ENCODE assay signal across 1 cellular context in the genomic region with DNA sequence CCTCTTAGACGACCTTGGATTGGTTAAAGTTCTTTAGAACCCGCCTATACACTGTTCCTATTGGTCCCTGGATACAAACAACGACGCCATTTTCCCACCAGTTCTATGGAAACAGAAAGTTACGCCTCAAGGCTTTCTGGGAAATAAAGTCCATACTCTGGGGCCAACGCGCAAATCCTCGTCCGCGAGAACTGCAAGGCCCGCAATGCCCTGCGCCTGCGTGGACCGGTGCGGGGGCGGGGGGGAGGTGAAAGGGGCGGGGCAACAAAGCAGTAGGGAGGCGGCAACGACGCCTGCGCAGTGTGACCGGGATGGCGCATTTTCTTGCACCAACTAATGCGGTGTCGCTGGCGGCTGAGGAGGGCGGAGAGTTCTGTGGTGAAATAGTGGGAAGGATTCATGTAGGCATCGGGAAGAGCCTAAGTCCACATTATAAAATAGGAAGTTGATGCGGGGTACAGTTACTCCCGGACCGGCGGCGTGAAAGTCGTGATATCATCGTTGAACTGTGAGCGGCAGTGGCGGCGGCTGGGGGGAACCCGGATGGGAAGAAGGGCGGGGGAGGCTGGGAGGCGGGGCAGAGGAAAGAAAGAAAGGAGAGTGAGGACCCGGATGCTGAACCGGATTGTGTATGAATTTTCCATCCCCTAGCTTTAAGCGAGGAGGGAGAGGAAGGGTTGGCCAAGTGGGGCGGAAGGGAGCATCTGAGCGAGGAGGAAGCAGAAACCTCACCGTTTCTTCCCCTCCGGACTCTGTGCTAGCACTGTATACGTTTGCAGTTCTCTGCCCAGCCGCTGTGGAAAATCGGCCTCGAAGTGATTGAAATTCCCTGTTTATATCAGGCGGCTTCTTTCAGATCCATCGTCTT.
TF ChIP-seq lines count a peak whose summit lies in the region.

A gene (plus strand): TSS at position 300 of the 868 bp plus-strand sequence. CDS start 6,695 bp downstream, outside the sequence.

TF ChIP-seq in HepG2, 621 proteins besides CTCF, POLR2A, EP300 and RAD21 (continued from another document and continues in another):
- TF ChIP-seq, protein P1, sequence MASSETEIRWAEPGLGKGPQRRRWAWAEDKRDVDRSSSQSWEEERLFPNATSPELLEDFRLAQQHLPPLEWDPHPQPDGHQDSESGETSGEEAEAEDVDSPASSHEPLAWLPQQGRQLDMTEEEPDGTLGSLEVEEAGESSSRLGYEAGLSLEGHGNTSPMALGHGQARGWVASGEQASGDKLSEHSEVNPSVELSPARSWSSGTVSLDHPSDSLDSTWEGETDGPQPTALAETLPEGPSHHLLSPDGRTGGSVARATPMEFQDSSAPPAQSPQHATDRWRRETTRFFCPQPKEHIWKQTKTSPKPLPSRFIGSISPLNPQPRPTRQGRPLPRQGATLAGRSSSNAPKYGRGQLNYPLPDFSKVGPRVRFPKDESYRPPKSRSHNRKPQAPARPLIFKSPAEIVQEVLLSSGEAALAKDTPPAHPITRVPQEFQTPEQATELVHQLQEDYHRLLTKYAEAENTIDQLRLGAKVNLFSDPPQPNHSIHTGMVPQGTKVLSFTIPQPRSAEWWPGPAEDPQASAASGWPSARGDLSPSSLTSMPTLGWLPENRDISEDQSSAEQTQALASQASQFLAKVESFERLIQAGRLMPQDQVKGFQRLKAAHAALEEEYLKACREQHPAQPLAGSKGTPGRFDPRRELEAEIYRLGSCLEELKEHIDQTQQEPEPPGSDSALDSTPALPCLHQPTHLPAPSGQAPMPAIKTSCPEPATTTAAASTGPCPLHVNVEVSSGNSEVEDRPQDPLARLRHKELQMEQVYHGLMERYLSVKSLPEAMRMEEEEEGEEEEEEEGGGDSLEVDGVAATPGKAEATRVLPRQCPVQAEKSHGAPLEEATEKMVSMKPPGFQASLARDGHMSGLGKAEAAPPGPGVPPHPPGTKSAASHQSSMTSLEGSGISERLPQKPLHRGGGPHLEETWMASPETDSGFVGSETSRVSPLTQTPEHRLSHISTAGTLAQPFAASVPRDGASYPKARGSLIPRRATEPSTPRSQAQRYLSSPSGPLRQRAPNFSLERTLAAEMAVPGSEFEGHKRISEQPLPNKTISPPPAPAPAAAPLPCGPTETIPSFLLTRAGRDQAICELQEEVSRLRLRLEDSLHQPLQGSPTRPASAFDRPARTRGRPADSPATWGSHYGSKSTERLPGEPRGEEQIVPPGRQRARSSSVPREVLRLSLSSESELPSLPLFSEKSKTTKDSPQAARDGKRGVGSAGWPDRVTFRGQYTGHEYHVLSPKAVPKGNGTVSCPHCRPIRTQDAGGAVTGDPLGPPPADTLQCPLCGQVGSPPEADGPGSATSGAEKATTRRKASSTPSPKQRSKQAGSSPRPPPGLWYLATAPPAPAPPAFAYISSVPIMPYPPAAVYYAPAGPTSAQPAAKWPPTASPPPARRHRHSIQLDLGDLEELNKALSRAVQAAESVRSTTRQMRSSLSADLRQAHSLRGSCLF (CRISPR knock-in tag; IDR thresholded peaks at IDR 0.05; ENCODE audit: borderline replicate concordance), result no peak
- peak; percentile 60; the same call in 1 of the 2 replicates for TF ChIP-seq ETV5 (CRISPR knock-in tag; IDR thresholded peaks at IDR 0.05; ENCODE audit: borderline replicate concordance)
- TF ChIP-seq CHD2 (IDR thresholded peaks at IDR 0.05; ENCODE audit: low read depth, low read length), result peak; percentile 84
- TF ChIP-seq JARID2 (CRISPR knock-in tag; IDR thresholded peaks at IDR 0.05; ENCODE audit: insufficient replicate concordance), result no peak
- no peak for TF ChIP-seq TARDBP (CRISPR knock-in tag; IDR thresholded peaks at IDR 0.05)
- TF ChIP-seq, protein P2, sequence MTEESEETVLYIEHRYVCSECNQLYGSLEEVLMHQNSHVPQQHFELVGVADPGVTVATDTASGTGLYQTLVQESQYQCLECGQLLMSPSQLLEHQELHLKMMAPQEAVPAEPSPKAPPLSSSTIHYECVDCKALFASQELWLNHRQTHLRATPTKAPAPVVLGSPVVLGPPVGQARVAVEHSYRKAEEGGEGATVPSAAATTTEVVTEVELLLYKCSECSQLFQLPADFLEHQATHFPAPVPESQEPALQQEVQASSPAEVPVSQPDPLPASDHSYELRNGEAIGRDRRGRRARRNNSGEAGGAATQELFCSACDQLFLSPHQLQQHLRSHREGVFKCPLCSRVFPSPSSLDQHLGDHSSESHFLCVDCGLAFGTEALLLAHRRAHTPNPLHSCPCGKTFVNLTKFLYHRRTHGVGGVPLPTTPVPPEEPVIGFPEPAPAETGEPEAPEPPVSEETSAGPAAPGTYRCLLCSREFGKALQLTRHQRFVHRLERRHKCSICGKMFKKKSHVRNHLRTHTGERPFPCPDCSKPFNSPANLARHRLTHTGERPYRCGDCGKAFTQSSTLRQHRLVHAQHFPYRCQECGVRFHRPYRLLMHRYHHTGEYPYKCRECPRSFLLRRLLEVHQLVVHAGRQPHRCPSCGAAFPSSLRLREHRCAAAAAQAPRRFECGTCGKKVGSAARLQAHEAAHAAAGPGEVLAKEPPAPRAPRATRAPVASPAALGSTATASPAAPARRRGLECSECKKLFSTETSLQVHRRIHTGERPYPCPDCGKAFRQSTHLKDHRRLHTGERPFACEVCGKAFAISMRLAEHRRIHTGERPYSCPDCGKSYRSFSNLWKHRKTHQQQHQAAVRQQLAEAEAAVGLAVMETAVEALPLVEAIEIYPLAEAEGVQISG (CRISPR knock-in tag; IDR thresholded peaks at IDR 0.05), result peak; percentile 64
- TF ChIP-seq, protein P3, sequence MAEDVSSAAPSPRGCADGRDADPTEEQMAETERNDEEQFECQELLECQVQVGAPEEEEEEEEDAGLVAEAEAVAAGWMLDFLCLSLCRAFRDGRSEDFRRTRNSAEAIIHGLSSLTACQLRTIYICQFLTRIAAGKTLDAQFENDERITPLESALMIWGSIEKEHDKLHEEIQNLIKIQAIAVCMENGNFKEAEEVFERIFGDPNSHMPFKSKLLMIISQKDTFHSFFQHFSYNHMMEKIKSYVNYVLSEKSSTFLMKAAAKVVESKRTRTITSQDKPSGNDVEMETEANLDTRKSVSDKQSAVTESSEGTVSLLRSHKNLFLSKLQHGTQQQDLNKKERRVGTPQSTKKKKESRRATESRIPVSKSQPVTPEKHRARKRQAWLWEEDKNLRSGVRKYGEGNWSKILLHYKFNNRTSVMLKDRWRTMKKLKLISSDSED (CRISPR knock-in tag; IDR thresholded peaks at IDR 0.05), result no peak
- TF ChIP-seq ZNF746 (CRISPR knock-in tag; IDR thresholded peaks at IDR 0.05), result 0 out of 2 replicates have a peak, but pooled peaks have one; percentile 36
- no peak for TF ChIP-seq SALL2 (CRISPR knock-in tag; IDR thresholded peaks at IDR 0.05)
- TF ChIP-seq GTF3A (CRISPR knock-in tag; conservative IDR thresholded peaks at IDR 0.05), result no peak
- TF ChIP-seq DPF2 (CRISPR knock-in tag; IDR thresholded peaks at IDR 0.05; ENCODE audit: borderline replicate concordance, low read depth), result no peak
- TF ChIP-seq, protein P4, sequence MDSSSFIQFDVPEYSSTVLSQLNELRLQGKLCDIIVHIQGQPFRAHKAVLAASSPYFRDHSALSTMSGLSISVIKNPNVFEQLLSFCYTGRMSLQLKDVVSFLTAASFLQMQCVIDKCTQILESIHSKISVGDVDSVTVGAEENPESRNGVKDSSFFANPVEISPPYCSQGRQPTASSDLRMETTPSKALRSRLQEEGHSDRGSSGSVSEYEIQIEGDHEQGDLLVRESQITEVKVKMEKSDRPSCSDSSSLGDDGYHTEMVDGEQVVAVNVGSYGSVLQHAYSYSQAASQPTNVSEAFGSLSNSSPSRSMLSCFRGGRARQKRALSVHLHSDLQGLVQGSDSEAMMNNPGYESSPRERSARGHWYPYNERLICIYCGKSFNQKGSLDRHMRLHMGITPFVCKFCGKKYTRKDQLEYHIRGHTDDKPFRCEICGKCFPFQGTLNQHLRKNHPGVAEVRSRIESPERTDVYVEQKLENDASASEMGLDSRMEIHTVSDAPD (CRISPR knock-in tag; IDR thresholded peaks at IDR 0.05), result no peak
- no peak for TF ChIP-seq ZNF367 (CRISPR knock-in tag; IDR thresholded peaks at IDR 0.05; ENCODE audit: borderline replicate concordance)
- TF ChIP-seq KDM5B (CRISPR knock-in tag; IDR thresholded peaks at IDR 0.05; ENCODE audit: borderline replicate concordance), result peak; percentile 54; the same call in 1 of the 2 replicates
- TF ChIP-seq BORCS8-MEF2B (CRISPR knock-in tag; IDR thresholded peaks at IDR 0.05), result no peak
- TF ChIP-seq MTF1 (CRISPR knock-in tag; IDR thresholded peaks at IDR 0.05), result no peak
- TF ChIP-seq, protein P5, sequence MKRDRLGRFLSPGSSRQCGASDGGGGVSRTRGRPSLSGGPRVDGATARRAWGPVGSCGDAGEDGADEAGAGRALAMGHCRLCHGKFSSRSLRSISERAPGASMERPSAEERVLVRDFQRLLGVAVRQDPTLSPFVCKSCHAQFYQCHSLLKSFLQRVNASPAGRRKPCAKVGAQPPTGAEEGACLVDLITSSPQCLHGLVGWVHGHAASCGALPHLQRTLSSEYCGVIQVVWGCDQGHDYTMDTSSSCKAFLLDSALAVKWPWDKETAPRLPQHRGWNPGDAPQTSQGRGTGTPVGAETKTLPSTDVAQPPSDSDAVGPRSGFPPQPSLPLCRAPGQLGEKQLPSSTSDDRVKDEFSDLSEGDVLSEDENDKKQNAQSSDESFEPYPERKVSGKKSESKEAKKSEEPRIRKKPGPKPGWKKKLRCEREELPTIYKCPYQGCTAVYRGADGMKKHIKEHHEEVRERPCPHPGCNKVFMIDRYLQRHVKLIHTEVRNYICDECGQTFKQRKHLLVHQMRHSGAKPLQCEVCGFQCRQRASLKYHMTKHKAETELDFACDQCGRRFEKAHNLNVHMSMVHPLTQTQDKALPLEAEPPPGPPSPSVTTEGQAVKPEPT (CRISPR knock-in tag; IDR thresholded peaks at IDR 0.05; ENCODE audit: low read depth), result no peak
- no peak for TF ChIP-seq NR3C1 (CRISPR knock-in tag; IDR thresholded peaks at IDR 0.05)
- TF ChIP-seq, protein P6, sequence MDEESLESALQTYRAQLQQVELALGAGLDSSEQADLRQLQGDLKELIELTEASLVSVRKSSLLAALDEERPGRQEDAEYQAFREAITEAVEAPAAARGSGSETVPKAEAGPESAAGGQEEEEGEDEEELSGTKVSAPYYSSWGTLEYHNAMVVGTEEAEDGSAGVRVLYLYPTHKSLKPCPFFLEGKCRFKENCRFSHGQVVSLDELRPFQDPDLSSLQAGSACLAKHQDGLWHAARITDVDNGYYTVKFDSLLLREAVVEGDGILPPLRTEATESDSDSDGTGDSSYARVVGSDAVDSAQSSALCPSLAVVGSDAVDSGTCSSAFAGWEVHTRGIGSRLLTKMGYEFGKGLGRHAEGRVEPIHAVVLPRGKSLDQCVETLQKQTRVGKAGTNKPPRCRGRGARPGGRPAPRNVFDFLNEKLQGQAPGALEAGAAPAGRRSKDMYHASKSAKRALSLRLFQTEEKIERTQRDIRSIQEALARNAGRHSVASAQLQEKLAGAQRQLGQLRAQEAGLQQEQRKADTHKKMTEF (CRISPR knock-in tag; IDR thresholded peaks at IDR 0.05), result peak; percentile 57; the same call in 1 of the 2 replicates
- TF ChIP-seq NCOA5 (CRISPR knock-in tag; IDR thresholded peaks at IDR 0.05), result no peak
- no peak for TF ChIP-seq ZBTB8A (CRISPR knock-in tag; IDR thresholded peaks at IDR 0.05; ENCODE audit: borderline replicate concordance, low read depth)
- TF ChIP-seq, protein P7, sequence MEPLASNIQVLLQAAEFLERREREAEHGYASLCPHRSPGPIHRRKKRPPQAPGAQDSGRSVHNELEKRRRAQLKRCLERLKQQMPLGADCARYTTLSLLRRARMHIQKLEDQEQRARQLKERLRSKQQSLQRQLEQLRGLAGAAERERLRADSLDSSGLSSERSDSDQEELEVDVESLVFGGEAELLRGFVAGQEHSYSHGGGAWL (CRISPR knock-in tag; IDR thresholded peaks at IDR 0.05), result 0 out of 2 replicates have a peak, but pooled peaks have one; percentile 18
- TF ChIP-seq, protein P8, sequence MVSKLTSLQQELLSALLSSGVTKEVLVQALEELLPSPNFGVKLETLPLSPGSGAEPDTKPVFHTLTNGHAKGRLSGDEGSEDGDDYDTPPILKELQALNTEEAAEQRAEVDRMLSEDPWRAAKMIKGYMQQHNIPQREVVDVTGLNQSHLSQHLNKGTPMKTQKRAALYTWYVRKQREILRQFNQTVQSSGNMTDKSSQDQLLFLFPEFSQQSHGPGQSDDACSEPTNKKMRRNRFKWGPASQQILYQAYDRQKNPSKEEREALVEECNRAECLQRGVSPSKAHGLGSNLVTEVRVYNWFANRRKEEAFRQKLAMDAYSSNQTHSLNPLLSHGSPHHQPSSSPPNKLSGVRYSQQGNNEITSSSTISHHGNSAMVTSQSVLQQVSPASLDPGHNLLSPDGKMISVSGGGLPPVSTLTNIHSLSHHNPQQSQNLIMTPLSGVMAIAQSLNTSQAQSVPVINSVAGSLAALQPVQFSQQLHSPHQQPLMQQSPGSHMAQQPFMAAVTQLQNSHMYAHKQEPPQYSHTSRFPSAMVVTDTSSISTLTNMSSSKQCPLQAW (CRISPR knock-in tag; IDR thresholded peaks at IDR 0.05), result peak; percentile 86
- peak; percentile 98 for TF ChIP-seq ZSCAN29 (CRISPR knock-in tag; conservative IDR thresholded peaks at IDR 0.05)
- TF ChIP-seq PHF8 (CRISPR knock-in tag; IDR thresholded peaks at IDR 0.05), result peak; percentile 55
- peak; percentile 90 for TF ChIP-seq ASH2L (IDR thresholded peaks at IDR 0.05; ENCODE audit: insufficient read length, low read depth, low read length)
- TF ChIP-seq, protein P9, sequence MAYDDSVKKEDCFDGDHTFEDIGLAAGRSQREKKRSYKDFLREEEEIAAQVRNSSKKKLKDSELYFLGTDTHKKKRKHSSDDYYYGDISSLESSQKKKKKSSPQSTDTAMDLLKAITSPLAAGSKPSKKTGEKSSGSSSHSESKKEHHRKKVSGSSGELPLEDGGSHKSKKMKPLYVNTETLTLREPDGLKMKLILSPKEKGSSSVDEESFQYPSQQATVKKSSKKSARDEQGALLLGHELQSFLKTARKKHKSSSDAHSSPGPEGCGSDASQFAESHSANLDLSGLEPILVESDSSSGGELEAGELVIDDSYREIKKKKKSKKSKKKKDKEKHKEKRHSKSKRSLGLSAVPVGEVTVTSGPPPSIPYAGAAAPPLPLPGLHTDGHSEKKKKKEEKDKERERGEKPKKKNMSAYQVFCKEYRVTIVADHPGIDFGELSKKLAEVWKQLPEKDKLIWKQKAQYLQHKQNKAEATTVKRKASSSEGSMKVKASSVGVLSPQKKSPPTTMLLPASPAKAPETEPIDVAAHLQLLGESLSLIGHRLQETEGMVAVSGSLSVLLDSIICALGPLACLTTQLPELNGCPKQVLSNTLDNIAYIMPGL (CRISPR knock-in tag; IDR thresholded peaks at IDR 0.05; ENCODE audit: borderline replicate concordance in 1 of 2, low read depth in 1 of 2), result peak; percentile 50 to 75; a peak in 2 of 4 replicates
- TF ChIP-seq FOXK2 (IDR thresholded peaks at IDR 0.05), result 0 out of 2 replicates have a peak, but pooled peaks have one; percentile 6
- TF ChIP-seq ZNF468 (CRISPR knock-in tag; IDR thresholded peaks at IDR 0.05), result no peak
- no peak for TF ChIP-seq NPAS2 (CRISPR knock-in tag; IDR thresholded peaks at IDR 0.05; ENCODE audit: borderline replicate concordance)
- TF ChIP-seq, protein P10, sequence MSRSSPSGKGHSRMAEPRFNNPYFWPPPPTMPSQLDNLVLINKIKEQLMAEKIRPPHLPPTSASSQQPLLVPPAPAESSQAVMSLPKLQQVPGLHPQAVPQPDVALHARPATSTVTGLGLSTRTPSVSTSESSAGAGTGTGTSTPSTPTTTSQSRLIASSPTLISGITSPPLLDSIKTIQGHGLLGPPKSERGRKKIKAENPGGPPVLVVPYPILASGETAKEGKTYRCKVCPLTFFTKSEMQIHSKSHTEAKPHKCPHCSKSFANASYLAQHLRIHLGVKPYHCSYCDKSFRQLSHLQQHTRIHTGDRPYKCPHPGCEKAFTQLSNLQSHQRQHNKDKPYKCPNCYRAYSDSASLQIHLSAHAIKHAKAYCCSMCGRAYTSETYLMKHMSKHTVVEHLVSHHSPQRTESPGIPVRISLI (CRISPR knock-in tag; IDR thresholded peaks at IDR 0.05; ENCODE audit: borderline replicate concordance), result no peak
- peak; percentile 7; the same call in 1 of the 2 replicates for TF ChIP-seq ZMYM3 (CRISPR knock-in tag; IDR thresholded peaks at IDR 0.05)
- TF ChIP-seq, protein P11, sequence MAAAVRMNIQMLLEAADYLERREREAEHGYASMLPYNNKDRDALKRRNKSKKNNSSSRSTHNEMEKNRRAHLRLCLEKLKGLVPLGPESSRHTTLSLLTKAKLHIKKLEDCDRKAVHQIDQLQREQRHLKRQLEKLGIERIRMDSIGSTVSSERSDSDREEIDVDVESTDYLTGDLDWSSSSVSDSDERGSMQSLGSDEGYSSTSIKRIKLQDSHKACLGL (CRISPR knock-in tag; IDR thresholded peaks at IDR 0.05), result no peak
